In the genomic region with DNA sequence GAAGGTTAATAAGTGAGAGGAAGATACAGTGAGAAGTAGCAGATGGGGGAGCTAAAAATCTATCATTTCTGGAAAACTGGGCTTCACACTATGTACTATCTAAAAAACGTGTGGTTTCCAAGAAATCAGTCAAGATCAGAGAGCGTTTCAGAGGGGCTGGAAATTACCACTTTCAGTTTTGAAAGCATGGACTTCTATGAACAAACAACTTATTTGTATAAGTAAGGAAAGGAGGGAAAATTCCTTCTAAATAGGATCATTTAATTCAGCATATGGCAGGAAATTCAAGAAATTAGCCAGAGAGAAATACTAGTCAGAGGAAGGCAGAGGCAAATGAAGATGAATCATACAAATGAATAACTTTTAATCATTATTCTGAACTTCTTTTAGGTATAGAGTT, we compare ENCODE assay signal across 18 cellular contexts. TPM values are rescaled to one million over a fixed set of nuclear protein-coding genes. Genes with fewer than 3 reads are reported as not detected.
DNase-seq lines count a peak whose midpoint lies in the region; ATAC-seq and TF ChIP-seq lines count a peak whose summit lies in the region.
"Had no signal": no experiment of that assay in that cellular context is flagged by ENCODE, and none has a peak within 500 bp of the region (broad histone marks: within the 10 kb centered on the region; RNA-seq: fewer than 3 reads in every experiment).

No MANE protein-coding gene starts in this region.

- peaks cover 61% of the 10 kb centered on the region for H3K27me3 Mint-ChIP-seq in activated T-cell treated with anti-CD3 and anti-CD28 coated beads, Interleukin-2, amount 50 U/mL, for 72 hours (ENCODE audit: low read depth)
- H3K27me3 Mint-ChIP-seq in activated T-cell treated with anti-CD3 and anti-CD28 coated beads, Interleukin-2, amount 50 U/mL, for 24 hours = peaks cover 34% of the 10 kb centered on the region
- peaks cover 7% of the 10 kb centered on the region for H3K27me3 Mint-ChIP-seq in nephron progenitor cell (ENCODE audit: low read depth, poor library complexity)

- peaks cover 11% of the 10 kb centered on the region for H3K4me1 Mint-ChIP-seq in activated T-cell treated with anti-CD3 and anti-CD28 coated beads, Interleukin-2, amount 50 U/mL, for 72 hours (ENCODE audit: low read depth)
- peaks cover 7% of the 10 kb centered on the region for H3K4me1 Mint-ChIP-seq in activated T-cell treated with anti-CD3 and anti-CD28 coated beads, Interleukin-2, amount 50 U/mL, for 24 hours (ENCODE audit: low read depth)
- no peaks in the 10 kb centered on the region for H3K4me1 Mint-ChIP-seq in nephron progenitor cell

- DNase-seq in activated T-cell treated with anti-CD3 and anti-CD28 coated beads, Interleukin-2, amount 50 U/mL, for 72 hours = no peak
- no peak for DNase-seq in activated T-cell treated with anti-CD3 and anti-CD28 coated beads, Interleukin-2, amount 50 U/mL, for 24 hours
- DNase-seq in adipocyte (ENCODE audit: low read depth) (peak; percentile 23), iris pigment epithelial cell (ENCODE audit: low read depth) (peak; percentile 8), tibial artery (no peak), activated T-cell treated with anti-CD3 and anti-CD28 coated beads for 4 hours (no peak), nephron progenitor cell (no peak), AG20443 (ENCODE audit: low spot score) (no peak)
- DNase-seq: 8988T; activated CD8-positive, alpha-beta T cell treated with anti-CD3 and anti-CD28 coated beads, Interleukin-2, amount 10 ng/mL, durations not matched to agents 7 days and 5 days; activated effector memory CD4-positive, alpha-beta T cell treated with anti-CD3 and anti-CD28 coated beads, Interleukin-2, amount 50 U/mL, for 16 hours; brain microvascular endothelial cell; effector CD8-positive, alpha-beta T cell; mucosa of descending colon; NCI-H2171 treated with DMSO at 0.1 percent for 48 hours; NK-92 treated with Interleukin-12 subunit alpha and Interleukin-12 subunit beta, amount 100 ng/mL, for 24 hours; SIG-M5; trophoblast cell had no signal

- H3K4me3 ChIP-seq in adipocyte (ENCODE audit: low read length) (peak overlapping the region; percentile 7), tibial artery (no peak overlapping the region)
- H3K4me3 ChIP-seq: mucosa of descending colon had no signal

- peak overlapping the region in 1 of 2 donors; percentile 19 for H3K4me3 Mint-ChIP-seq in activated T-cell treated with anti-CD3 and anti-CD28 coated beads, Interleukin-2, amount 50 U/mL, for 72 hours
- H3K4me3 Mint-ChIP-seq in activated T-cell treated with anti-CD3 and anti-CD28 coated beads, Interleukin-2, amount 50 U/mL, for 24 hours = no peak overlapping the region
- H3K4me3 Mint-ChIP-seq in nephron progenitor cell = no peak overlapping the region
- H3K4me3 Mint-ChIP-seq: activated CD8-positive, alpha-beta T cell treated with anti-CD3 and anti-CD28 coated beads, Interleukin-2, amount 10 ng/mL, durations not matched to agents 7 days and 5 days had no signal

- no peak for ATAC-seq in activated T-cell treated with anti-CD3 and anti-CD28 coated beads, Interleukin-2, amount 50 U/mL, for 72 hours (replicated peaks in 1 of 2)
- ATAC-seq: activated CD8-positive, alpha-beta T cell treated with anti-CD3 and anti-CD28 coated beads, Interleukin-2, amount 10 ng/mL, durations not matched to agents 7 days and 5 days; mucosa of descending colon had no signal

- no peaks in the 10 kb centered on the region for H3K9me3 ChIP-seq in adipocyte (ENCODE audit: control insufficient read depth, low read length)
- H3K9me3 ChIP-seq in tibial artery = no peaks in the 10 kb centered on the region
- H3K9me3 ChIP-seq: mucosa of descending colon had no signal

- peaks cover 0 to 5% of the 10 kb centered on the region in 2 donors for H3K9me3 Mint-ChIP-seq in activated T-cell treated with anti-CD3 and anti-CD28 coated beads, Interleukin-2, amount 50 U/mL, for 72 hours
- no peaks in the 10 kb centered on the region for H3K9me3 Mint-ChIP-seq in activated T-cell treated with anti-CD3 and anti-CD28 coated beads, Interleukin-2, amount 50 U/mL, for 24 hours
- H3K9me3 Mint-ChIP-seq in nephron progenitor cell = no peaks in the 10 kb centered on the region

- H3K36me3 Mint-ChIP-seq in activated T-cell treated with anti-CD3 and anti-CD28 coated beads, Interleukin-2, amount 50 U/mL, for 72 hours (ENCODE audit: insufficient read depth in 2 of 2) = peaks cover 0 to 3% of the 10 kb centered on the region in 2 donors
- H3K36me3 Mint-ChIP-seq in activated T-cell treated with anti-CD3 and anti-CD28 coated beads, Interleukin-2, amount 50 U/mL, for 24 hours (ENCODE audit: low read depth) = no peaks in the 10 kb centered on the region
- no peaks in the 10 kb centered on the region for H3K36me3 Mint-ChIP-seq in nephron progenitor cell (ENCODE audit: low read depth)

- peak overlapping the region; percentile 58 to 60 for H3K27ac ChIP-seq in tibial artery
- H3K27ac ChIP-seq: brain microvascular endothelial cell had no signal

- no peaks in the 10 kb centered on the region for H3K27me3 ChIP-seq in adipocyte (replicated peaks; ENCODE audit: control insufficient read depth, insufficient read depth, low read length)
- H3K27me3 ChIP-seq in tibial artery = no peaks in the 10 kb centered on the region
- H3K27me3 ChIP-seq: brain microvascular endothelial cell had no signal

- intact Hi-C loops in tibial artery (cut with DNase I; ENCODE audit: low total_unique reads) = no loop called here

- H3K36me3 ChIP-seq in adipocyte (ENCODE audit: control insufficient read depth, insufficient read depth, low read length, severe bottlenecking) (peaks cover 22% of the 10 kb centered on the region), tibial artery (no peaks in the 10 kb centered on the region)
- H3K36me3 ChIP-seq: brain microvascular endothelial cell had no signal

- H3K27ac Mint-ChIP-seq in activated T-cell treated with anti-CD3 and anti-CD28 coated beads, Interleukin-2, amount 50 U/mL, for 72 hours = peak overlapping the region; percentile 62
- H3K27ac Mint-ChIP-seq in activated T-cell treated with anti-CD3 and anti-CD28 coated beads, Interleukin-2, amount 50 U/mL, for 24 hours = no peak overlapping the region
- H3K27ac Mint-ChIP-seq in nephron progenitor cell = no peak overlapping the region
- H3K27ac Mint-ChIP-seq: activated CD8-positive, alpha-beta T cell treated with anti-CD3 and anti-CD28 coated beads, Interleukin-2, amount 10 ng/mL, durations not matched to agents 7 days and 5 days had no signal

- peak overlapping the region; percentile 29 for H3K9ac ChIP-seq in adipocyte (ENCODE audit: low read length)

- H3K4me1 ChIP-seq in adipocyte (ENCODE audit: control insufficient read depth, insufficient read depth, low read length) = peaks cover 63% of the 10 kb centered on the region
- peaks cover 0 to 83% (median 11%) of the 10 kb centered on the region in 4 donors for H3K4me1 ChIP-seq in tibial artery

- no peak for TF ChIP-seq CTCF in tibial artery (IDR thresholded peaks at IDR 0.05)
- TF ChIP-seq CTCF in nephron progenitor cell (IDR thresholded peaks at IDR 0.05) = no peak

RNA-seq across cellular contexts. Expression of a gene that starts 11.3 kb away (rescaled TPM):
- total RNA-seq in activated T-cell treated with anti-CD3 and anti-CD28 coated beads, Interleukin-2, amount 50 U/mL, for 72 hours = 1 to 10 TPM; 3.1 to 4.1 TPM
- total RNA-seq: activated CD8-positive, alpha-beta T cell treated with anti-CD3 and anti-CD28 coated beads, Interleukin-2, amount 10 ng/mL, durations not matched to agents 7 days and 5 days had no signal

Comparison
In these comparisons a context has a peak if more than half of its experiments do, and no peak if none do; other contexts are left out.
1. DNase-seq: peak in adipocyte (single experiment) and iris pigment epithelial cell (single experiment); none in activated T-cell treated with anti-CD3 and anti-CD28 coated beads, Interleukin-2, amount 50 U/mL, for 72 hours (0 of 2), activated T-cell treated with anti-CD3 and anti-CD28 coated beads, Interleukin-2, amount 50 U/mL, for 24 hours (single experiment), tibial artery (0 of 2), activated T-cell treated with anti-CD3 and anti-CD28 coated beads for 4 hours (single experiment), nephron progenitor cell (single experiment) and AG20443 (single experiment).